Comparison of ENCODE assay signal across 34 cellular contexts in the genomic region with DNA sequence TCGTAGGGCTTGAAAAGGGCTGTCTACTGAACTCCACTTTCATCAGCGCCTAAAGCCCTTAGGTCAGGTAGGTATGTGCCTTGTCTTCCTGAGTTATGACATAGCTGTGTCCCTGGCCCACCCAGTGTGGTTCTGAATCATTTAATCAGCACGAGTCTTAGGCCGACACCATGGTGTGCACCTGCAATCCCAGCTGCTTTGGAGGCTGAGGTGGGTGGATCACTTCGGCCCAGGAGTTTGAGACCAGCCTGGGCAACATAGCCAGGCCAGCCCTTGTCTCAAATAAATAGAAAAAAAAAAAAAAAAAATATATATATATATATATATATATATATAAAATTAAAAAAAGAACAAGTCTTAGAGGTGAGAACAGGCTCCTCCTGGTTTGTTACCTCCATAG. TPM values are rescaled to one million over a fixed set of nuclear protein-coding genes. Genes with fewer than 3 reads are reported as not detected.
"Had no signal": no experiment of that assay in that cellular context is flagged by ENCODE, and none has a peak within 500 bp of the region (broad histone marks: within the 10 kb centered on the region; RNA-seq: fewer than 3 reads in every experiment).

No MANE protein-coding gene starts in this region.

- ATAC-seq: activated CD8-positive, alpha-beta T cell treated with anti-CD3 and anti-CD28 coated beads for 36 hours; activated naive CD4-positive, alpha-beta T cell treated with anti-CD3 and anti-CD28 coated beads, Interleukin-2, amount 50 U/mL, for 72 hours; activated T-cell treated with anti-CD3 and anti-CD28 coated beads, Interleukin-2, amount 50 U/mL, for 4 hours; activated T-cell treated with anti-CD3 and anti-CD28 coated beads, Interleukin-2, amount 50 U/mL, for 72 hours; activated T-helper 17 cell treated with anti-CD3 and anti-CD28 coated beads, Interleukin-2, amount 50 U/mL, for 72 hours had no signal

- H3K9me3 ChIP-seq: adrenal gland, ascending aorta had no signal

- H3K4me1 ChIP-seq: adrenal gland, ascending aorta had no signal

- H3K27ac ChIP-seq: adrenal gland, ascending aorta, cardiac muscle cell, VCaP had no signal

- H3K4me3 ChIP-seq: adrenal gland, ascending aorta, cardiac muscle cell had no signal

- H3K27me3 ChIP-seq: adrenal gland, ascending aorta, cardiac muscle cell had no signal

- DNase-seq: activated B cell treated with CpG ODN at 0.5 μM for 24 hours; activated CD4-positive, alpha-beta memory T cell treated with anti-CD3 and anti-CD28 coated beads for 36 hours; activated CD4-positive, alpha-beta T cell treated with anti-CD3 and anti-CD28 coated beads for 4 hours; activated CD4-positive, alpha-beta T cell treated with anti-CD3 and anti-CD28 coated beads, Interleukin-2, amount 10 ng/mL, durations not matched to agents 24 days and 14 days; activated CD4-positive, alpha-beta T cell treated with anti-CD3 and anti-CD28 coated beads, Interleukin-2, amount 50 U/mL, for 1 hour; activated CD4-positive, alpha-beta T cell treated with anti-CD3 and anti-CD28 coated beads, Interleukin-2, amount 50 U/mL, for 4 hours; activated CD4-positive, CD25-positive, alpha-beta regulatory T cell treated with anti-CD3 and anti-CD28 coated beads, Interleukin-2, amount 50 U/mL, for 72 hours; activated CD8-positive, alpha-beta memory T cell treated with anti-CD3 and anti-CD28 coated beads, Interleukin-2, amount 50 U/mL, for 4 hours; activated CD8-positive, alpha-beta T cell treated with anti-CD3 and anti-CD28 coated beads for 36 hours; activated effector memory CD4-positive, alpha-beta T cell treated with anti-CD3 and anti-CD28 coated beads, Interleukin-2, amount 50 U/mL, for 16 hours; activated gamma-delta T cell treated with Interleukin-2 at 50 U/mL for 16 hours; activated naive CD4-positive, alpha-beta T cell; activated naive CD4-positive, alpha-beta T cell treated with anti-CD3 and anti-CD28 coated beads for 36 hours; activated naive CD4-positive, alpha-beta T cell treated with anti-CD3 and anti-CD28 coated beads, Interleukin-2, amount 50 U/mL, for 16 hours; activated naive CD8-positive, alpha-beta T cell treated with anti-CD3 and anti-CD28 coated beads for 36 hours; activated T-cell treated with anti-CD3 and anti-CD28 coated beads for 4 hours; activated T-cell treated with anti-CD3 and anti-CD28 coated beads, Interleukin-2, amount 50 U/mL, for 1 hour; activated T-cell treated with anti-CD3 and anti-CD28 coated beads, Interleukin-2, amount 50 U/mL, for 4 hours; activated T-cell treated with anti-CD3 and anti-CD28 coated beads, Interleukin-2, amount 50 U/mL, for 72 hours; amniotic stem cell; caudate nucleus; cerebellar nuclear complex; T-helper 1 cell; T-helper 2 cell; T-helper 9 cell had no signal

RNA-seq across cellular contexts. Expression of a gene that starts 15.8 kb away (rescaled TPM):
- total RNA-seq: activated B cell treated with CpG ODN at 0.5 μM for 24 hours; activated CD4-positive, alpha-beta memory T cell treated with anti-CD3 and anti-CD28 coated beads for 36 hours; activated CD4-positive, alpha-beta T cell treated with anti-CD3 and anti-CD28 coated beads, Interleukin-2, amount 10 ng/mL, durations not matched to agents 24 days and 14 days; activated CD8-positive, alpha-beta memory T cell treated with anti-CD3 and anti-CD28 coated beads for 36 hours; activated CD8-positive, alpha-beta T cell treated with anti-CD3 and anti-CD28 coated beads for 36 hours; activated naive CD4-positive, alpha-beta T cell treated with anti-CD3 and anti-CD28 coated beads for 36 hours; activated naive CD4-positive, alpha-beta T cell treated with anti-CD3 and anti-CD28 coated beads, Interleukin-2, amount 50 U/mL, for 72 hours; activated naive CD8-positive, alpha-beta T cell treated with anti-CD3 and anti-CD28 coated beads for 36 hours; activated T-cell treated with anti-CD3 and anti-CD28 coated beads, Interleukin-2, amount 50 U/mL, for 4 hours; activated T-cell treated with anti-CD3 and anti-CD28 coated beads, Interleukin-2, amount 50 U/mL, for 72 hours; activated T-helper 1 cell treated with anti-CD3 and anti-CD28 coated beads, Interleukin-12 subunit alpha, Interleukin-12 subunit beta, Interleukin-2, Interleukin-4 antibody, amounts not matched to agents 30 ng/mL and 10 ng/mL and 1 ng/mL, durations not matched to agents 14 hours and 24 hours and 36 hours; activated T-helper 17 cell treated with anti-CD3 and anti-CD28 coated beads, Interleukin-2, amount 50 U/mL, for 72 hours; ascending aorta; bronchial epithelial cell had no signal

RNA-seq across cellular contexts. Expression of a gene that starts 42.7 kb away (rescaled TPM):
- total RNA-seq: activated B cell treated with CpG ODN at 0.5 μM for 24 hours; activated CD4-positive, alpha-beta memory T cell treated with anti-CD3 and anti-CD28 coated beads for 36 hours; activated naive CD4-positive, alpha-beta T cell treated with anti-CD3 and anti-CD28 coated beads for 36 hours; activated naive CD8-positive, alpha-beta T cell treated with anti-CD3 and anti-CD28 coated beads for 36 hours; activated T-helper 17 cell treated with anti-CD3 and anti-CD28 coated beads, Interleukin-2, amount 50 U/mL, for 72 hours had no signal
